12 cellular contexts compared by ENCODE assay signal in the genomic region with DNA sequence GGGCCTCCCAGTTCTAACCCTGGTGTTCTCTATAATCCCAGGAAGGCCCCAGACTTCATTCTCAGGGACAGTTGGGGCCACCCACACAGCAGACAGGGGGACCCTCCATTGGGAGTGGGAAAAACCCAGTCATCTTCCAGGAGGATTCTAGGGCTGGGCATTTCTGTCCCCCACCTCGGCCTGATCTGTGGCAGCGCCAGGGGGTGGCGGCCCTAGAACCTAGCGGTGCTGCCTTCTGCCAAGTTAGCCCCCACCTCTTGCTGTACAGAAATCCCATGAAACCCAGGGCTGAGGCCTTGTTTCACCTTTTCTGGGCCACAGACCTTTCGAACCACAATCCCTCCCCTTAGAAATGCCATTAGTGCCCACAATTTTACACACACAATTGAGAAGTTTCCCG. TPM values are rescaled to one million over a fixed set of nuclear protein-coding genes. Genes with fewer than 3 reads are reported as not detected.
"Had no signal": no experiment of that assay in that cellular context is flagged by ENCODE, and none has a peak within 500 bp of the region (broad histone marks: within the 10 kb centered on the region; RNA-seq: fewer than 3 reads in every experiment).

No MANE protein-coding gene starts in this region.

- H3K27ac ChIP-seq: left lung, neutrophil, parathyroid adenoma, right lobe of liver, thyroid gland had no signal

- H3K4me1 ChIP-seq: parathyroid adenoma had no signal

- H3K36me3 Mint-ChIP-seq: activated CD8-positive, alpha-beta memory T cell treated with anti-CD3 and anti-CD28 coated beads, Interleukin-2, amount 10 ng/mL, durations not matched to agents 7 days and 5 days; activated naive CD4-positive, alpha-beta T cell treated with anti-CD3 and anti-CD28 coated beads, Interleukin-2, amount 50 U/mL, for 24 hours had no signal

- H3K9ac ChIP-seq: parathyroid adenoma had no signal

- H3K27ac Mint-ChIP-seq: activated CD4-positive, alpha-beta memory T cell treated with anti-CD3 and anti-CD28 coated beads, Interleukin-2, amount 10 ng/mL, durations not matched to agents 7 days and 5 days; activated CD8-positive, alpha-beta memory T cell treated with anti-CD3 and anti-CD28 coated beads, Interleukin-2, amount 10 ng/mL, durations not matched to agents 7 days and 5 days; activated naive CD4-positive, alpha-beta T cell treated with anti-CD3 and anti-CD28 coated beads, Interleukin-2, amount 50 U/mL, for 24 hours; activated T-helper 2 cell treated with anti-CD3 and anti-CD28 coated beads, Interferon-gamma antibody, Interleukin-2, Interleukin-4, amounts not matched to agents 10 μg/mL and 5 μg/mL and 100 μg/mL, durations not matched to agents 14 hours and 24 hours and 36 hours had no signal

- H3K4me3 Mint-ChIP-seq: activated CD4-positive, alpha-beta memory T cell treated with anti-CD3 and anti-CD28 coated beads, Interleukin-2, amount 10 ng/mL, durations not matched to agents 7 days and 5 days; activated CD8-positive, alpha-beta memory T cell treated with anti-CD3 and anti-CD28 coated beads, Interleukin-2, amount 10 ng/mL, durations not matched to agents 7 days and 5 days; activated naive CD4-positive, alpha-beta T cell treated with anti-CD3 and anti-CD28 coated beads, Interleukin-2, amount 50 U/mL, for 24 hours had no signal

- H3K4me1 Mint-ChIP-seq: activated CD4-positive, alpha-beta memory T cell treated with anti-CD3 and anti-CD28 coated beads, Interleukin-2, amount 10 ng/mL, durations not matched to agents 7 days and 5 days had no signal

- H3K4me3 ChIP-seq: left lung, right lobe of liver, thyroid gland had no signal

- H3K27me3 ChIP-seq: right lobe of liver, thyroid gland had no signal

- H3K9me3 ChIP-seq: left lung, neutrophil, right lobe of liver, thyroid gland had no signal

- DNase-seq: T1000 had no signal

- H3K36me3 ChIP-seq: left lung, neutrophil, right lobe of liver, thyroid gland had no signal

- H3K9me3 Mint-ChIP-seq: activated CD4-positive, alpha-beta memory T cell treated with anti-CD3 and anti-CD28 coated beads, Interleukin-2, amount 10 ng/mL, durations not matched to agents 7 days and 5 days; activated naive CD4-positive, alpha-beta T cell treated with anti-CD3 and anti-CD28 coated beads, Interleukin-2, amount 50 U/mL, for 24 hours; activated T-helper 2 cell treated with anti-CD3 and anti-CD28 coated beads, Interferon-gamma antibody, Interleukin-2, Interleukin-4, amounts not matched to agents 10 μg/mL and 5 μg/mL and 100 μg/mL, durations not matched to agents 14 hours and 24 hours and 36 hours had no signal

- H2AFZ ChIP-seq: parathyroid adenoma had no signal

- H3K79me2 ChIP-seq: parathyroid adenoma had no signal

RNA-seq across cellular contexts. Expression of gene CHST1, which starts 9.6 kb away (rescaled TPM):
- total RNA-seq: activated CD4-positive, alpha-beta memory T cell treated with anti-CD3 and anti-CD28 coated beads, Interleukin-2, amount 10 ng/mL, durations not matched to agents 7 days and 5 days; mononuclear cell had no signal
- polyA plus RNA-seq: keratinocyte had no signal
